In genomic region chr3:33077976-33078375, GRCh38 we compare ENCODE assay signal across 21 cellular contexts. TPM values are rescaled to one million over a fixed set of nuclear protein-coding genes. Genes with fewer than 3 reads are reported as not detected.
A peak's percentile ranks its signal among the peaks of the same experiment; 100 is the strongest.
DNase-seq lines count a peak whose midpoint lies in the region; ATAC-seq, FAIRE-seq and TF ChIP-seq lines count a peak whose summit lies in the region.
"Had no signal": no experiment of that assay in that cellular context is flagged by ENCODE, and none has a peak within 500 bp of the region (broad histone marks: within the 10 kb centered on the region; RNA-seq: fewer than 3 reads in every experiment).

No MANE protein-coding gene starts in this region.

- peaks cover 10% of the 10 kb centered on the region; the same call in 1 of the 2 replicates for H4K20me1 ChIP-seq in K562 (replicated peaks; ENCODE audit: control insufficient read depth, insufficient read depth, low read length)

- DNase-seq in K562 (ENCODE audit: extremely low read depth in 1 of 4, low spot score in 3 of 4) (peak in 1 of 4 experiments; percentile 57), left lobe of liver (ENCODE audit: low spot score) (peak; percentile 26), endothelial cell (ENCODE audit: low spot score) (no peak), DMS 273 (lab: John Stamatoyannopoulos, UW; ENCODE audit: unreplicated experiment) (no peak), OCI-M2 (lab: John Stamatoyannopoulos, UW; ENCODE audit: unreplicated experiment) (no peak)
- DNase-seq: 8988T; ACHN; BE2C; C1 segment of cervical spinal cord; CD4-positive, alpha-beta memory T cell; CD4-positive, CD25-positive, alpha-beta regulatory T cell; CD8-positive, alpha-beta memory T cell; COR-L47; DMS79 treated with DMSO at 0.1 percent for 48 hours; GF-D8 had no signal

- no peaks in the 10 kb centered on the region for H3K27me3 ChIP-seq in K562 (ENCODE audit: control insufficient read depth in 2 of 2, insufficient read depth in 2 of 2, low read length in 2 of 2)
- H3K27me3 ChIP-seq: BE2C, BLaER1 had no signal

- no peaks in the 10 kb centered on the region for H3K4me1 Mint-ChIP-seq in endothelial cell (ENCODE audit: unreplicated experiment)

- H3K27ac ChIP-seq in K562 (ENCODE audit: extremely low read depth, low read depth, low read length), result no peak overlapping the region
- H3K27ac ChIP-seq: BLaER1 had no signal

- no peak overlapping the region for H3K4me2 ChIP-seq in K562 (ENCODE audit: insufficient read depth, low read length)
- H3K4me2 ChIP-seq: BLaER1 had no signal

- BruUV-seq in K562 (replicated peaks; lab: Mats Ljungman, UMichigan), result no TSS peak

- H3K27ac Mint-ChIP-seq in endothelial cell (ENCODE audit: unreplicated experiment), result no peak overlapping the region

- peaks cover 2% of the 10 kb centered on the region for H3K27me3 Mint-ChIP-seq in endothelial cell (ENCODE audit: unreplicated experiment)
- H3K27me3 Mint-ChIP-seq: CD4-positive, alpha-beta memory T cell; CD4-positive, CD25-positive, alpha-beta regulatory T cell; CD8-positive, alpha-beta memory T cell had no signal

- no peaks in the 10 kb centered on the region for H3K9me1 ChIP-seq in K562 (ENCODE audit: control insufficient read depth, insufficient read depth, low read length)

- TF ChIP-seq EP300 in K562 (IDR thresholded peaks at IDR 0.05; ENCODE audit: low read length), result no peak

- in situ Hi-C loops in K562 (cut with MboI), result no loop called here

- TF ChIP-seq POLR2A in K562 (conservative IDR thresholded peaks at IDR 0.05), result no peak

- H3K4me3 ChIP-seq in K562, result no peak overlapping the region
- H3K4me3 ChIP-seq: BLaER1 had no signal

- FAIRE-seq in K562 (lab: Jason Lieb, UNC), result no peak
- FAIRE-seq: A204.1, G401.6, GM12891, GM19239 had no signal

- no peak overlapping the region for H3K9ac ChIP-seq in K562 (ENCODE audit: insufficient read depth in 1 of 2, low read depth in 2 of 2, low read length in 2 of 2)
- H3K9ac ChIP-seq: BLaER1 had no signal

- H3K36me3 Mint-ChIP-seq in endothelial cell (ENCODE audit: low read depth, unreplicated experiment), result peaks cover 4% of the 10 kb centered on the region

- peaks cover 0 to 9% of the 10 kb centered on the region in 2 experiments; a peak in 3 of 5 replicates for H3K4me1 ChIP-seq in K562 (replicated peaks in 1 of 2; ENCODE audit: control insufficient read depth in 2 of 2, insufficient read depth in 2 of 2, low read length in 2 of 2)
- H3K4me1 ChIP-seq: BE2C, BLaER1 had no signal

- intact Hi-C loops in K562 (cut with micrococcal nuclease), result loop anchor here (10.0 kb wide), 1 partner anchor 563 kb away; no protein-coding TSS in a partner anchor

- peak; percentile 64 for ATAC-seq in K562
- no peak for ATAC-seq in left lobe of liver

- peaks cover 9% of the 10 kb centered on the region; the same call in 2 of the 3 replicates for H3K36me3 ChIP-seq in K562 (ENCODE audit: control insufficient read depth, insufficient read depth, low read length)
- H3K36me3 ChIP-seq: BE2C had no signal

- CTCF ChIA-PET in K562 (lab: Yijun Ruan, JAX; ENCODE audit: low intra/inter-chr PET ratio), result interaction anchor here (0.7 kb wide), 1 partner anchor 168 kb away, joined by 3 read pairs; no protein-coding TSS in a partner anchor

- H2AFZ ChIP-seq in K562 (ENCODE audit: low read depth, low read length), result no peak overlapping the region

- H3K9me3 ChIP-seq in K562 (replicated peaks; ENCODE audit: control insufficient read depth, insufficient read depth, low read depth, low read length), result no peaks in the 10 kb centered on the region
- H3K9me3 ChIP-seq: BE2C, BLaER1 had no signal

- 21% methylated on average over 2 of the region's 2 CpGs for WGBS in K562 (ENCODE audit: insufficient coverage, low coverage, missing lambda C conversion rate)

- no peak for TF ChIP-seq RAD21 in K562 (CRISPR knock-in tag; conservative IDR thresholded peaks at IDR 0.05 in 1 of 2, IDR thresholded peaks at IDR 0.05 in 1 of 2)

- H3K9me3 Mint-ChIP-seq in endothelial cell (ENCODE audit: unreplicated experiment), result no peaks in the 10 kb centered on the region
- H3K9me3 Mint-ChIP-seq: CD4-positive, alpha-beta memory T cell; CD4-positive, CD25-positive, alpha-beta regulatory T cell; CD8-positive, alpha-beta memory T cell had no signal

- H3K79me2 ChIP-seq in K562 (ENCODE audit: control insufficient read depth, insufficient read depth, low read length), result peaks cover 47% of the 10 kb centered on the region

- H3K4me3 Mint-ChIP-seq in endothelial cell (ENCODE audit: unreplicated experiment), result no peak overlapping the region
- H3K4me3 Mint-ChIP-seq: CD14-positive monocyte; CD4-positive, alpha-beta memory T cell; CD4-positive, CD25-positive, alpha-beta regulatory T cell; CD8-positive, alpha-beta memory T cell had no signal

- POLR2A ChIA-PET in K562 (lab: Yijun Ruan, JAX), result interaction anchor here (0.7 to 1.1 kb wide), 2 partner anchors 16 to 322 kb away, joined by 3 read pairs; no protein-coding TSS in a partner anchor

- TF ChIP-seq CTCF in K562 (IDR thresholded peaks at IDR 0.05 in 2 of 3, conservative IDR thresholded peaks at IDR 0.05 in 1 of 3; ENCODE audit: insufficient read depth in 2 of 3, low read depth in 1 of 3, low read length in 3 of 3) (no peak), endothelial cell (IDR thresholded peaks at IDR 0.05; ENCODE audit: unreplicated experiment) (no peak)

TF ChIP-seq in K562, 482 proteins besides CTCF, POLR2A, EP300 and RAD21:
- TF ChIP-seq SRSF7 (optimal IDR thresholded peaks at IDR 0.05; ENCODE audit: low read depth, low read length) (no peak), DPF2 (IDR thresholded peaks at IDR 0.05) (peak; percentile 43; the same call in 1 of the 2 replicates), ARID1B (IDR thresholded peaks at IDR 0.05) (peak; percentile 15; the same call in 1 of the 2 replicates)

RNA-seq across cellular contexts. Expression of gene GLB1, which starts 19.0 kb away (rescaled TPM):
- total RNA-seq in K562 (2011; cell fraction: chromatin; rRNA removed; ENCODE audit: low replicate concordance), result 79.2 and 97.0 TPM in 2 replicates
- 133 and 137 TPM in 2 replicates for total RNA-seq in K562 (2011; cell fraction: nucleolus; rRNA removed)
- 92.6 and 108 TPM in 2 replicates for total RNA-seq in K562 (2011; cell fraction: nucleoplasm; rRNA removed)
- total RNA-seq in K562 (2014; rRNA removed), result 32.2 and 37.6 TPM in 2 replicates
- 36.3 and 44.2 TPM in 2 replicates for total RNA-seq in K562 (2014; rRNA removed; fragmentation: Illumina TruSeq; extraction: Trizol)
- 49.1 and 49.2 TPM in 2 replicates for total RNA-seq in K562 (2015; rRNA removed; fragmentation: Illumina TruSeq; extraction: Trizol)
- total RNA-seq in K562 (2021), result 59.8 and 62.5 TPM in 2 replicates
- polyA plus RNA-seq in K562 (2011; rRNA removed), result 46.3 and 69.6 TPM in 2 replicates
- polyA plus RNA-seq in K562 (2011; cell fraction: cytosol; rRNA removed), result 57.6 and 65.0 TPM in 2 replicates
- 48.7 and 58.2 TPM in 2 replicates for polyA plus RNA-seq in K562 (2011; cell fraction: nucleus; rRNA removed)
- polyA plus RNA-seq in K562 (2012), result 56.7 and 94.0 TPM in 2 replicates
- 54.3 and 62.1 TPM in 2 replicates for polyA plus RNA-seq in K562 (2014; fragmentation: Illumina TruSeq; extraction: Trizol)
- polyA plus RNA-seq in K562 (2014; fragmentation: Nextera tagmentation; extraction: Ambion mirVana), result 10 to 100 TPM; 77.6 to 85.9 TPM
- 33.5 and 33.7 TPM in 2 replicates for polyA plus RNA-seq in K562 (2014; rRNA removed)
- polyA minus RNA-seq in K562 (2011; rRNA and poly(A)+ RNA removed), result 54.1 and 65.3 TPM in 2 replicates
- polyA minus RNA-seq in K562 (2011; cell fraction: cytosol; rRNA and poly(A)+ RNA removed), result 44.3 and 55.8 TPM in 2 replicates
- 30.4 and 50.2 TPM in 2 replicates for polyA minus RNA-seq in K562 (2011; cell fraction: nucleus; rRNA and poly(A)+ RNA removed)
- 51.5 TPM for total RNA-seq in left lobe of liver
- total RNA-seq in endothelial cell (ENCODE audit: unreplicated experiment), result 84.6 TPM

RNA-seq across cellular contexts. Expression of gene TMPPE, which starts 19.0 kb away (rescaled TPM):
- total RNA-seq in K562 (2011; cell fraction: chromatin; rRNA removed; ENCODE audit: low replicate concordance), result 40.9 and 48.8 TPM in 2 replicates
- total RNA-seq in K562 (2011; cell fraction: nucleolus; rRNA removed), result 39.2 and 40.9 TPM in 2 replicates
- 41.9 and 44.7 TPM in 2 replicates for total RNA-seq in K562 (2011; cell fraction: nucleoplasm; rRNA removed)
- 3.1 and 4.7 TPM in 2 replicates for total RNA-seq in K562 (2014; rRNA removed)
- 4.5 and 5.2 TPM in 2 replicates for total RNA-seq in K562 (2014; rRNA removed; fragmentation: Illumina TruSeq; extraction: Trizol)
- total RNA-seq in K562 (2015; rRNA removed; fragmentation: Illumina TruSeq; extraction: Trizol), result 5.8 and 5.9 TPM in 2 replicates
- total RNA-seq in K562 (2021), result 8.0 and 8.4 TPM in 2 replicates
- 3.2 and 4.6 TPM in 2 replicates for polyA plus RNA-seq in K562 (2011; rRNA removed)
- polyA plus RNA-seq in K562 (2011; cell fraction: cytosol; rRNA removed), result 4.0 and 5.7 TPM in 2 replicates
- 8.2 and 8.6 TPM in 2 replicates for polyA plus RNA-seq in K562 (2011; cell fraction: nucleus; rRNA removed)
- 1.1 and 1.7 TPM in 2 replicates for polyA plus RNA-seq in K562 (2012)
- polyA plus RNA-seq in K562 (2014; fragmentation: Illumina TruSeq; extraction: Trizol), result 2.0 and 2.1 TPM in 2 replicates
- under 1 TPM; 0.08 to 0.32 TPM for polyA plus RNA-seq in K562 (2014; fragmentation: Nextera tagmentation; extraction: Ambion mirVana)
- polyA plus RNA-seq in K562 (2014; rRNA removed), result 3.0 TPM in 2 replicates
- polyA minus RNA-seq in K562 (2011; rRNA and poly(A)+ RNA removed), result 15.4 and 17.8 TPM in 2 replicates
- polyA minus RNA-seq in K562 (2011; cell fraction: cytosol; rRNA and poly(A)+ RNA removed), result 6.3 and 7.1 TPM in 2 replicates
- 16.0 and 22.5 TPM in 2 replicates for polyA minus RNA-seq in K562 (2011; cell fraction: nucleus; rRNA and poly(A)+ RNA removed)
- 3.8 TPM for total RNA-seq in left lobe of liver
- total RNA-seq in endothelial cell (ENCODE audit: unreplicated experiment), result 9.8 TPM

RNA-seq across cellular contexts. Expression of gene CRTAP, which starts 35.8 kb away (rescaled TPM):
- total RNA-seq in K562 (2011; cell fraction: chromatin; rRNA removed; ENCODE audit: low replicate concordance), result 33.2 and 42.2 TPM in 2 replicates
- total RNA-seq in K562 (2011; cell fraction: nucleolus; rRNA removed), result 24.0 and 29.7 TPM in 2 replicates
- 70.5 and 79.8 TPM in 2 replicates for total RNA-seq in K562 (2011; cell fraction: nucleoplasm; rRNA removed)
- total RNA-seq in K562 (2014; rRNA removed) (32.2 and 44.3 TPM in 2 replicates), K562 (2014; rRNA removed; fragmentation: Illumina TruSeq; extraction: Trizol) (45.9 and 48.2 TPM in 2 replicates), K562 (2015; rRNA removed; fragmentation: Illumina TruSeq; extraction: Trizol) (53.0 and 53.7 TPM in 2 replicates), K562 (2021) (78.4 and 79.0 TPM in 2 replicates), left lobe of liver (42.0 TPM), endothelial cell (ENCODE audit: unreplicated experiment) (341 TPM)
- polyA plus RNA-seq in K562 (2011; rRNA removed) (102 and 121 TPM in 2 replicates), K562 (2014; fragmentation: Illumina TruSeq; extraction: Trizol) (84.8 and 96.3 TPM in 2 replicates), K562 (2014; fragmentation: Nextera tagmentation; extraction: Ambion mirVana) (10 to 100 TPM in 1 of 2 experiments, 1 to 10 TPM in 1; 10.0 to 10.1 TPM), K562 (2014; rRNA removed) (56.0 and 57.9 TPM in 2 replicates)
- polyA plus RNA-seq in K562 (2011; cell fraction: cytosol; rRNA removed), result 92.4 and 105 TPM in 2 replicates
- 18.5 and 26.1 TPM in 2 replicates for polyA plus RNA-seq in K562 (2011; cell fraction: nucleus; rRNA removed)
- 77.1 and 115 TPM in 2 replicates for polyA plus RNA-seq in K562 (2012)
- 72.7 and 87.4 TPM in 2 replicates for polyA minus RNA-seq in K562 (2011; rRNA and poly(A)+ RNA removed)
- polyA minus RNA-seq in K562 (2011; cell fraction: cytosol; rRNA and poly(A)+ RNA removed), result 47.1 and 51.0 TPM in 2 replicates
- polyA minus RNA-seq in K562 (2011; cell fraction: nucleus; rRNA and poly(A)+ RNA removed), result 6.2 and 6.4 TPM in 2 replicates
